28 cellular contexts compared by ENCODE assay signal in the genomic region with DNA sequence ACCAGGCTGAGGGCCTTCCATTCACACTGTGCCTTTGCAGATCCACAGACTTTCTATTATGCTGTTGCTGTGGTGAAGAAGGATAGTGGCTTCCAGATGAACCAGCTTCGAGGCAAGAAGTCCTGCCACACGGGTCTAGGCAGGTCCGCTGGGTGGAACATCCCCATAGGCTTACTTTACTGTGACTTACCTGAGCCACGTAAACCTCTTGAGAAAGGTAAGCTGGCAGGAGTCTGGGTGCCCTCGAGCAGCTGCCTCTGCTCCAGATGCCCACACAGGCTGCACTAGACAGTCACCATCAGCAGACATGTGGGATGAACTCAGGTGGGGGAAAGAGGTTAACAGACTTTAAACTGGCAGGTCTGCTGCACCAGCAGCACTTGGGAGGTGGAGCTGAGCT.
"Had no signal": no experiment of that assay in that cellular context is flagged by ENCODE, and none has a peak within 500 bp of the region (broad histone marks: within the 10 kb centered on the region; RNA-seq: fewer than 3 reads in every experiment).

No MANE protein-coding gene starts in this region.

- H3K4me3 ChIP-seq: adrenal gland, MG63, Peyer's patch, SJCRH30 had no signal

- DNase-seq: activated CD4-positive, alpha-beta memory T cell treated with anti-CD3 and anti-CD28 coated beads, Interleukin-2, amount 10 ng/mL, durations not matched to agents 7 days and 5 days; activated CD4-positive, alpha-beta T cell treated with anti-CD3 and anti-CD28 coated beads, Interleukin-2, amount 50 U/mL, for 1 hour; activated CD4-positive, CD25-positive, alpha-beta regulatory T cell; activated gamma-delta T cell; activated naive CD4-positive, alpha-beta T cell treated with anti-CD3 and anti-CD28 coated beads for 36 hours; activated T-cell treated with anti-CD3 and anti-CD28 coated beads for 4 hours; activated T-cell treated with anti-CD3 and anti-CD28 coated beads, Interleukin-2, amount 50 U/mL, for 48 hours; adrenal gland; anterior cingulate cortex; MG63; MV-4-11; NCI-H1105; NCI-H1436; NCI-H1694 treated with DMSO at 0.1 percent for 48 hours; NCI-H2081; NCI-H510A treated with DMSO at 0.1 percent for 48 hours; NCI-H69; NK-92 treated with Interleukin-12 subunit alpha and Interleukin-12 subunit beta, amount 100 ng/mL, for 24 hours; Peyer's patch; Right ventricle myocardium superior; SJCRH30; SK-N-SH; T-helper 1 cell had no signal

- H3K27ac Mint-ChIP-seq: activated CD4-positive, alpha-beta memory T cell treated with anti-CD3 and anti-CD28 coated beads, Interleukin-2, amount 10 ng/mL, durations not matched to agents 7 days and 5 days; activated naive CD4-positive, alpha-beta T cell treated with anti-CD3 and anti-CD28 coated beads for 36 hours; activated naive CD8-positive, alpha-beta T cell; activated T-helper 17 cell treated with anti-CD3 and anti-CD28 coated beads, Interleukin-2, amount 50 U/mL, for 72 hours had no signal

- H3K4me1 Mint-ChIP-seq: activated T-helper 17 cell treated with anti-CD3 and anti-CD28 coated beads, Interleukin-2, amount 50 U/mL, for 72 hours had no signal

- H3K9me2 ChIP-seq: SK-N-SH had no signal

- H3K9me3 ChIP-seq: adrenal gland, MG63, Peyer's patch, SJCRH30, SK-N-SH had no signal

- H3K36me3 ChIP-seq: adrenal gland, MG63, Peyer's patch, SJCRH30 had no signal

- H3K4me1 ChIP-seq: adrenal gland, Peyer's patch, SJCRH30 had no signal

- H3K27ac ChIP-seq: adrenal gland, KMS-11, Peyer's patch, RWPE1, SJCRH30, VCaP had no signal

- H3K27me3 ChIP-seq: adrenal gland, MG63, Peyer's patch had no signal

- H3K36me3 Mint-ChIP-seq: activated naive CD8-positive, alpha-beta T cell had no signal

- ATAC-seq: activated T-helper 17 cell treated with anti-CD3 and anti-CD28 coated beads, Interleukin-2, amount 50 U/mL, for 72 hours had no signal

- H3K9me3 Mint-ChIP-seq: activated CD4-positive, alpha-beta memory T cell treated with anti-CD3 and anti-CD28 coated beads, Interleukin-2, amount 10 ng/mL, durations not matched to agents 7 days and 5 days; activated naive CD4-positive, alpha-beta T cell treated with anti-CD3 and anti-CD28 coated beads for 36 hours; activated T-helper 17 cell treated with anti-CD3 and anti-CD28 coated beads, Interleukin-2, amount 50 U/mL, for 72 hours had no signal

- H3K4me2 ChIP-seq: KMS-11, SK-N-SH had no signal

- H3K9ac ChIP-seq: KMS-11, SK-N-SH had no signal

- H3K4me3 Mint-ChIP-seq: activated CD4-positive, alpha-beta memory T cell treated with anti-CD3 and anti-CD28 coated beads, Interleukin-2, amount 10 ng/mL, durations not matched to agents 7 days and 5 days; activated naive CD4-positive, alpha-beta T cell treated with anti-CD3 and anti-CD28 coated beads for 36 hours; activated naive CD8-positive, alpha-beta T cell; activated T-helper 17 cell treated with anti-CD3 and anti-CD28 coated beads, Interleukin-2, amount 50 U/mL, for 72 hours had no signal
